Comparison of ENCODE assay signal across 9 cellular contexts in the genomic region with DNA sequence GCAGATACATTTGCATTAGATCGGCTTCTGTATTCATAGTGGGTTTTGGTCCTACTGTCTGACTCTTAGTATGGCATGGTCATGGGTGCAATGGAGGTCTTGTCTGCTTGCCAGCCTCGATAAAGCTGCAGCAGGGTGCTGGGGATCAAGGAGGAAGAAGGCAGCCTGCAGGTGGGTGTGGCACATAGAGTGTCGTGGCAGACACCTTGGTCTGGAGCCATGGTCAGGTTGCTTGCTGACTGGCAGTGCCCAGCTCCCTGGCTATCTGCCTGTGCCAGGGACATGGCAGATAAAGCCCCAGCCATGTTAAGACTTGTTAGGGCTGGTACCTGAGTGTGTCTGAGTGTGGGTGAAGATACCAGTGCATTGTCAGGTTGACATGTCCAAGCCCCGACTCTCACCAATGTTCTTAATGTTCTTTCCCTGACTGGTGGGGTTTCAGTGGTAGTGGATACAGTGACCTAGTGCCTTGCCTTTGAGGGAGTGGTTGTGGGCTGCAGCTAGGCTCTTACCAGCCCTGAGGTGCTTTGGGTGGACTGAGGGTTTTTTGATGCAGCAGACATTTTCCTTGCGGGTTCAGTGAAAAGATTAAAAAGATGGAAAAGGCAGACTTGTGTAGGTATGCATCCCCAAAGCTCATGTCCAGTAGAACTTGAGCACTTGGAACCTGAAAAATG. TPM values are rescaled to one million over a fixed set of nuclear protein-coding genes. Genes with fewer than 3 reads are reported as not detected.
DNase-seq lines count a peak whose midpoint lies in the region; ATAC-seq, FAIRE-seq and TF ChIP-seq lines count a peak whose summit lies in the region.
"Had no signal": no experiment of that assay in that cellular context is flagged by ENCODE, and none has a peak within 500 bp of the region (broad histone marks: within the 10 kb centered on the region; RNA-seq: fewer than 3 reads in every experiment).

No MANE protein-coding gene starts in this region.

- TF ChIP-seq POLR2A in A549 (IDR thresholded peaks at IDR 0.05; ENCODE audit: low read length) (no peak), GM12892 (IDR thresholded peaks at IDR 0.05; ENCODE audit: low read depth, low read length) (no peak)

- no peak for TF ChIP-seq RAD21 in A549 (conservative IDR thresholded peaks at IDR 0.05 in 1 of 2, IDR thresholded peaks at IDR 0.05 in 1 of 2)

- 40% methylated on average over 5 of the region's 5 CpGs for WGBS in A549 (ENCODE audit: missing lambda C conversion rate)

- FAIRE-seq in A549 (lab: Jason Lieb, UNC) (no peak), GM12892 (lab: Jason Lieb, UNC) (peak; percentile 5)

- TF ChIP-seq EP300 in A549 (IDR thresholded peaks at IDR 0.05) = no peak

- peak overlapping the region; percentile 83 for H3K4me2 ChIP-seq in A549

- CTCF ChIA-PET in A549 (lab: Yijun Ruan, JAX) = interaction anchor here (0.7 to 3.4 kb wide), 4 partner anchors 15 to 121 kb away, joined by 3 to 18 read pairs (median 10); a partner anchor contains a TSS

- DNase-seq in A549 (ENCODE audit: low read depth in 1 of 2, low spot score in 1 of 2) (peak in 1 of 2 experiments; percentile 24), GM12892 (ENCODE audit: insufficient read length) (no peak), SW480 (ENCODE audit: low spot score) (peak; percentile 34), glomerular visceral epithelial cell (ENCODE audit: extremely low spot score) (peak; percentile 31), NCI-H2227 treated with DMSO at 0.1 percent for 48 hours (lab: John Stamatoyannopoulos, UW) (no peak)
- DNase-seq: NCI-H774 had no signal

- POLR2A ChIA-PET in A549 (lab: Yijun Ruan, JAX) = interaction anchor here (1.1 to 3.6 kb wide), 2 partner anchors 34 to 180 kb away, joined by 6 to 34 read pairs; a partner anchor contains a TSS

- H3K4me1 ChIP-seq in A549 = peaks cover 43% of the 10 kb centered on the region; the same call in 2 of the 3 replicates

- ATAC-seq in A549 = no peak
- ATAC-seq in HG03342 (IDR thresholded peaks at IDR 0.05; ENCODE audit: unreplicated experiment) = no peak
- no peak for ATAC-seq in HG03280 (IDR thresholded peaks at IDR 0.05; ENCODE audit: unreplicated experiment)
- no peak for ATAC-seq in HG03565 (IDR thresholded peaks at IDR 0.05; ENCODE audit: unreplicated experiment)

- no peak for TF ChIP-seq CTCF in A549 (IDR thresholded peaks at IDR 0.05)

- no peaks in the 10 kb centered on the region for H3K9me3 ChIP-seq in A549

- H3K27ac ChIP-seq in A549 = peak overlapping the region; percentile 80 to 93

- peak overlapping the region; percentile 94 for H3K4me3 ChIP-seq in A549

TF ChIP-seq in A549, 52 proteins besides CTCF, POLR2A, EP300 and RAD21:
- TF ChIP-seq RARB (CRISPR knock-in tag; IDR thresholded peaks at IDR 0.05) (no peak), KDM1A (IDR thresholded peaks at IDR 0.05; ENCODE audit: low read depth) (no peak), FOSL2 (IDR thresholded peaks at IDR 0.05) (no peak), FOSL2 (CRISPR knock-in tag; IDR thresholded peaks at IDR 0.05) (no peak), EHF (CRISPR knock-in tag; IDR thresholded peaks at IDR 0.05) (no peak), CBX8 (IDR thresholded peaks at IDR 0.05) (no peak), CEBPB (IDR thresholded peaks at IDR 0.05) (no peak), CHD2 (IDR thresholded peaks at IDR 0.05; ENCODE audit: low read length, partially characterized antibody) (no peak), HOXA7 (CRISPR knock-in tag; IDR thresholded peaks at IDR 0.05) (no peak), TFCP2L1 (CRISPR knock-in tag; IDR thresholded peaks at IDR 0.05) (no peak)

RNA-seq across cellular contexts. Expression of a gene that starts 1.8 kb away (rescaled TPM):
- polyA plus RNA-seq in A549 (2011; rRNA removed) (53.5 and 57.1 TPM in 2 replicates), A549 (2017; fragmentation: RNase III; extraction: RNeasy Plus Mini Kit Qiagen cat#74134 plus additional on column Dnase treatment) (53.4 to 59.5 TPM (median 58.3 TPM) in 3 replicates)
- 71.4 and 81.1 TPM in 2 replicates for polyA plus RNA-seq in A549 (2012; cell fraction: cytosol; rRNA removed)
- polyA plus RNA-seq in A549 (2012; cell fraction: nucleus; rRNA removed) = 79.7 and 80.4 TPM in 2 replicates
- polyA minus RNA-seq in A549 (2011; rRNA and poly(A)+ RNA removed) = 36.8 and 39.8 TPM in 2 replicates
- 7.3 TPM for polyA plus RNA-seq in GM12892 (2012; ENCODE audit: missing spikeins)

RNA-seq across cellular contexts. Expression of a gene that starts 34.1 kb away (rescaled TPM):
- polyA plus RNA-seq in A549 (2011; rRNA removed) (13.8 and 14.4 TPM in 2 replicates), A549 (2017; fragmentation: RNase III; extraction: RNeasy Plus Mini Kit Qiagen cat#74134 plus additional on column Dnase treatment) (7.7 to 8.1 TPM (median 7.8 TPM) in 3 replicates)
- 10.5 and 10.8 TPM in 2 replicates for polyA plus RNA-seq in A549 (2012; cell fraction: cytosol; rRNA removed)
- polyA plus RNA-seq in A549 (2012; cell fraction: nucleus; rRNA removed) = 19.9 and 26.7 TPM in 2 replicates
- 15.3 and 15.9 TPM in 2 replicates for polyA minus RNA-seq in A549 (2011; rRNA and poly(A)+ RNA removed)
- 8.0 TPM for polyA plus RNA-seq in GM12892 (2012; ENCODE audit: missing spikeins)

Comparison
In these comparisons a context has a peak if more than half of its experiments do, and no peak if none do; other contexts are left out.
1. DNase-seq: peak in SW480 (single experiment) and glomerular visceral epithelial cell (single experiment); none in GM12892 (single experiment) and NCI-H2227 treated with DMSO at 0.1 percent for 48 hours (single experiment).